In the genomic region with DNA sequence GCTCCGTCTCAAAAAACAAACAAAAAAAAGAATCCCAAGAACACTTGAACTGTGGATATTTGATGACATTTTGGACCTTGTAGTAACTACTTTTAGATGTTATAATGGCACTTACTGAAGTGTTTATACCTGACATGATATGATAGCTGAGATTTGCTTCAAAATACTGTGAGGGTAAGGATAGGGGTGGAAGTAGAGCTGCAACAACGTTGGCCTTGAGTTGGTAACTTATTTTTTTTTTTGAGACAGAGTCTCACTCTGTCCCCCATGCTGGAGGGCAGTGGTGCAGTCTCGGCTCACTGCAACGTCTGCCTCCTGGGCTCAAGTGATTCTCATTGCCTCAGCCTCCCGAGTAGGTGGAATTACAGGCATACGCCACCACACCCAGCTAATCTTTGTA, we compare ENCODE assay signal across 1 cellular context.
TF ChIP-seq lines count a peak whose summit lies in the region.

No MANE protein-coding gene starts in this region.

TF ChIP-seq in GM12878, 131 proteins besides CTCF, POLR2A, EP300 and RAD21:
- TF ChIP-seq, protein P1, sequence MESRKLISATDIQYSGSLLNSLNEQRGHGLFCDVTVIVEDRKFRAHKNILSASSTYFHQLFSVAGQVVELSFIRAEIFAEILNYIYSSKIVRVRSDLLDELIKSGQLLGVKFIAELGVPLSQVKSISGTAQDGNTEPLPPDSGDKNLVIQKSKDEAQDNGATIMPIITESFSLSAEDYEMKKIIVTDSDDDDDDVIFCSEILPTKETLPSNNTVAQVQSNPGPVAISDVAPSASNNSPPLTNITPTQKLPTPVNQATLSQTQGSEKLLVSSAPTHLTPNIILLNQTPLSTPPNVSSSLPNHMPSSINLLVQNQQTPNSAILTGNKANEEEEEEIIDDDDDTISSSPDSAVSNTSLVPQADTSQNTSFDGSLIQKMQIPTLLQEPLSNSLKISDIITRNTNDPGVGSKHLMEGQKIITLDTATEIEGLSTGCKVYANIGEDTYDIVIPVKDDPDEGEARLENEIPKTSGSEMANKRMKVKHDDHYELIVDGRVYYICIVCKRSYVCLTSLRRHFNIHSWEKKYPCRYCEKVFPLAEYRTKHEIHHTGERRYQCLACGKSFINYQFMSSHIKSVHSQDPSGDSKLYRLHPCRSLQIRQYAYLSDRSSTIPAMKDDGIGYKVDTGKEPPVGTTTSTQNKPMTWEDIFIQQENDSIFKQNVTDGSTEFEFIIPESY (IDR thresholded peaks at IDR 0.05) = no peak
- no peak for TF ChIP-seq CREM (IDR thresholded peaks at IDR 0.05; ENCODE audit: low read depth)
- TF ChIP-seq ZNF622 (IDR thresholded peaks at IDR 0.05) = no peak
- TF ChIP-seq ZBTB4 (CRISPR knock-in tag; IDR thresholded peaks at IDR 0.05) = no peak
- no peak for TF ChIP-seq PKNOX1 (IDR thresholded peaks at IDR 0.05)
- no peak for TF ChIP-seq MYB (IDR thresholded peaks at IDR 0.05; ENCODE audit: borderline replicate concordance, low read depth, low read length)
- no peak for TF ChIP-seq ZBTB11 (CRISPR knock-in tag; IDR thresholded peaks at IDR 0.05)
- no peak for TF ChIP-seq ZNF207 (IDR thresholded peaks at IDR 0.05; ENCODE audit: borderline replicate concordance)
- TF ChIP-seq ATF3 (IDR thresholded peaks at IDR 0.05; ENCODE audit: borderline replicate concordance, extremely low read depth, low read depth, low read length) = no peak
- no peak for TF ChIP-seq E2F4 (IDR thresholded peaks at IDR 0.05; ENCODE audit: low read depth, low read length)
- no peak for TF ChIP-seq ASH2L (IDR thresholded peaks at IDR 0.05; ENCODE audit: borderline replicate concordance, low read depth)
